14 cellular contexts compared by ENCODE assay signal in the genomic region with DNA sequence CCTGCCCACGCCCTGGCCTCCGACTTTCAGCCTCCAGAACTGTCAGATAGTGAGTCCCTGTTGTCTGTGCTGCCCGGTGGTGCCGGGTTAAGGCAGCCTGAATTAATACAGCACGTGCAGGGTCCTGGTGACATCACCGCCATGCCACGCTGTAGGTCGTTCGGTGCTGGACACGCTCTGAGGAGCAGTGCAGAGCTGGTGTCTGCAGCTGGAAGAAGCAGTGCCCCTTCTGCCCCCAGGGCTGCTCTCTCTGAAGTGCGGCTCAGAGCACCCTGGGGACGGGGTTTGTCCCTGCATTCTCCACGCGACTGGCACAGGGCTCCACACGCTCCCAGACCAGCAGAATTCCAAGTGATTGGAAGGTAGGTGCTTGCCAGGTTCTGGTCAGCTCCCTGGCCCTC.
"Had no signal": no experiment of that assay in that cellular context is flagged by ENCODE, and none has a peak within 500 bp of the region (broad histone marks: within the 10 kb centered on the region; RNA-seq: fewer than 3 reads in every experiment).

No MANE protein-coding gene starts in this region.

- H3K4me1 Mint-ChIP-seq: naive thymus-derived CD8-positive, alpha-beta T cell had no signal

- H3K4me3 Mint-ChIP-seq: naive thymus-derived CD8-positive, alpha-beta T cell had no signal

- ATAC-seq: heart left ventricle; left colon; mucosa of descending colon; naive thymus-derived CD8-positive, alpha-beta T cell; psoas muscle; sciatic nerve; stimulated activated naive CD8-positive, alpha-beta T cell treated with anti-CD3 and anti-CD28 coated beads, Interleukin-15, Interleukin-2, amounts not matched to agents 100 U/mL and 50 U/mL, for 24 hours had no signal

- H3K9me3 Mint-ChIP-seq: naive thymus-derived CD8-positive, alpha-beta T cell had no signal

- H3K27ac Mint-ChIP-seq: naive thymus-derived CD8-positive, alpha-beta T cell had no signal

- DNase-seq: cerebellar nuclear complex; colonic mucosa; dermis blood vessel endothelial cell; effector CD4-positive, alpha-beta T cell; hippocampal formation; mammary epithelial cell; mucosa of descending colon; naive thymus-derived CD8-positive, alpha-beta T cell; retina; stimulated activated naive CD8-positive, alpha-beta T cell treated with anti-CD3 and anti-CD28 coated beads, Interleukin-15, Interleukin-2, amounts not matched to agents 100 U/mL and 50 U/mL, for 24 hours had no signal

- H3K36me3 Mint-ChIP-seq: naive thymus-derived CD8-positive, alpha-beta T cell had no signal
